In genomic region chr11:62732830-62733229, GRCh38 we compare ENCODE assay signal across 9 cellular contexts. TPM values are rescaled to one million over a fixed set of nuclear protein-coding genes. Genes with fewer than 3 reads are reported as not detected.
DNase-seq lines count a peak whose midpoint lies in the region; ATAC-seq, FAIRE-seq and TF ChIP-seq lines count a peak whose summit lies in the region.
"Had no signal": no experiment of that assay in that cellular context is flagged by ENCODE, and none has a peak within 500 bp of the region (broad histone marks: within the 10 kb centered on the region; RNA-seq: fewer than 3 reads in every experiment).

No MANE protein-coding gene starts in this region.

- no peaks in the 10 kb centered on the region for H3K9me2 ChIP-seq in PC-9 (ENCODE audit: insufficient read depth)

- H3K9me3 ChIP-seq in PC-9 (ENCODE audit: insufficient read depth, low read depth) (no peaks in the 10 kb centered on the region), gastrocnemius medialis (no peaks in the 10 kb centered on the region)

- peaks cover 33% of the 10 kb centered on the region for H3F3A ChIP-seq in PC-9 (ENCODE audit: insufficient read depth, low read depth)

- H3K79me2 ChIP-seq in PC-9 (ENCODE audit: low read depth) = peaks cover 66% of the 10 kb centered on the region

- H2AFZ ChIP-seq in PC-9 = no peak overlapping the region

- no peak overlapping the region for H3K4me3 ChIP-seq in PC-9
- H3K4me3 ChIP-seq in gastrocnemius medialis = no peak overlapping the region

- H3K36me3 ChIP-seq in PC-9 (ENCODE audit: low read depth) = peaks cover 39% of the 10 kb centered on the region
- peaks cover 0 to 49% of the 10 kb centered on the region in 2 donors for H3K36me3 ChIP-seq in gastrocnemius medialis

- ATAC-seq in gastrocnemius medialis (no peak), HG03442 (IDR thresholded peaks at IDR 0.05; ENCODE audit: unreplicated experiment) (no peak)

- no peak for TF ChIP-seq POLR2A in gastrocnemius medialis (IDR thresholded peaks at IDR 0.05)

- peaks cover 17% of the 10 kb centered on the region; the same call in 1 of the 2 replicates for H4K20me1 ChIP-seq in PC-9 (ENCODE audit: insufficient read depth)

- CTCF ChIA-PET in PC-9 (lab: Charles Lee) = no interaction called here

- intact Hi-C loops in PC-9 (cut with micrococcal nuclease; ENCODE audit: unreplicated experiment) = no loop called here
- intact Hi-C loops in gastrocnemius medialis (cut with DNase I; ENCODE audit: low total_unique reads) = no loop called here

- POLR2A ChIA-PET in PC-9 (lab: Charles Lee; ENCODE audit: unreplicated experiment) = no interaction called here

- H3K27ac ChIP-seq in PC-9 (no peak overlapping the region), gastrocnemius medialis (no peak overlapping the region)

- no TSS peak for BruUV-seq in PC-9 (replicated peaks; lab: Mats Ljungman, UMichigan)

- peak; percentile 14 for TF ChIP-seq CTCF in D721Med (IDR thresholded peaks at IDR 0.05; ENCODE audit: insufficient read depth, missing control alignments)
- TF ChIP-seq CTCF in PC-9 (conservative IDR thresholded peaks at IDR 0.05) = 0 out of 2 replicates have a peak, but pooled peaks have one; percentile 34
- TF ChIP-seq CTCF in gastrocnemius medialis (IDR thresholded peaks at IDR 0.05 in 4 of 5, conservative IDR thresholded peaks at IDR 0.05 in 1 of 5) = no peak

- H3K27me3 ChIP-seq in PC-9 (ENCODE audit: insufficient read depth, low read depth) (no peaks in the 10 kb centered on the region), gastrocnemius medialis (no peaks in the 10 kb centered on the region)

- no peak overlapping the region for H3K4me2 ChIP-seq in PC-9

- in situ Hi-C loops in gastrocnemius medialis (cut with MboI; ENCODE audit: low sequenced_read_pairs in 4 of 4) = no loop called here

- H3K4me1 ChIP-seq in PC-9 (replicated peaks; ENCODE audit: insufficient read depth) (peaks cover 11% of the 10 kb centered on the region), gastrocnemius medialis (peaks cover 18% of the 10 kb centered on the region in 2 donors)

- no peak for FAIRE-seq in D721Med (lab: Jason Lieb, UNC)
- FAIRE-seq: astrocyte had no signal

- DNase-seq in Ammon's horn (ENCODE audit: low spot score) (peak; percentile 25), D721Med (ENCODE audit: insufficient read length, low spot score) (no peak), PC-9 (no peak), fibroblast of peridontal ligament (ENCODE audit: extremely low read depth) (peak; percentile 54), H4 (ENCODE audit: low spot score) (no peak), gastrocnemius medialis (no peak)
- DNase-seq in stimulated activated CD4-positive, alpha-beta T cell treated with anti-CD3 and anti-CD28 coated beads, Interleukin-1b, Interleukin-23, amount 100 ng/mL, for 48 hours = no peak

RNA-seq across cellular contexts. Expression of gene TTC9C, which starts 4.5 kb away (rescaled TPM):
- total RNA-seq in PC-9 (2021) = 65.3 and 71.4 TPM in 2 replicates
- 35.0 and 46.9 TPM in 2 replicates for total RNA-seq in H4 (2014; rRNA removed; shearing (Covaris generic))
- total RNA-seq in gastrocnemius medialis = 10 to 100 TPM; 11.5 to 16.3 (median 14.1) TPM

RNA-seq across cellular contexts. Expression of gene HNRNPUL2, which starts 5.6 kb away (rescaled TPM):
- total RNA-seq in PC-9 (2021) (55.2 and 76.9 TPM in 2 replicates), gastrocnemius medialis (10 to 100 TPM in 3 of 4 donors, 1 to 10 TPM in 1; 4.8 to 14.9 (median 11.8) TPM)
- 4.7 and 5.0 TPM in 2 replicates for total RNA-seq in H4 (2014; rRNA removed; shearing (Covaris generic))

RNA-seq across cellular contexts. Expression of gene ZBTB3, which starts 21.1 kb away (rescaled TPM):
- total RNA-seq in PC-9 (2021) (16.5 and 17.2 TPM in 2 replicates), gastrocnemius medialis (10 to 100 TPM in 1 of 4 donors, 1 to 10 TPM in 3; 5.6 to 10.5 (median 7.7) TPM)
- total RNA-seq in H4 (2014; rRNA removed; shearing (Covaris generic)) = 6.9 and 7.5 TPM in 2 replicates

RNA-seq across cellular contexts. Expression of gene GNG3, which starts 25.4 kb away (rescaled TPM):
- total RNA-seq in PC-9 (2021) (0.57 TPM in 1 of 2 replicates, not detected in the other), gastrocnemius medialis (not detected)
- total RNA-seq in H4 (2014; rRNA removed; shearing (Covaris generic)) = 0.41 TPM in 1 of 2 replicates, not detected in the other
- total RNA-seq: astrocyte had no signal

RNA-seq across cellular contexts. Expression of gene BSCL2, which starts 25.6 kb away (rescaled TPM):
- total RNA-seq in PC-9 (2021) (173 and 201 TPM in 2 replicates), gastrocnemius medialis (100 to 1,000 TPM in 1 of 4 donors, 10 to 100 TPM in 3; 33.4 to 114 (median 55.6) TPM)
- 128 TPM in 2 replicates for total RNA-seq in H4 (2014; rRNA removed; shearing (Covaris generic))

Comparison
In these comparisons a context has a peak if more than half of its experiments do, and no peak if none do; other contexts are left out.
1. DNase-seq: peak in Ammon's horn (single experiment) and fibroblast of peridontal ligament (single experiment); none in D721Med (single experiment), PC-9 (0 of 2), H4 (single experiment), gastrocnemius medialis (0 of 2) and stimulated activated CD4-positive, alpha-beta T cell treated with anti-CD3 and anti-CD28 coated beads, Interleukin-1b, Interleukin-23, amount 100 ng/mL, for 48 hours (single experiment).
2. CTCF ChIP-seq: peak in D721Med (single experiment) and PC-9 (single experiment); none in gastrocnemius medialis (0 of 5).